1 cellular context compared by ENCODE assay signal in the genomic region with DNA sequence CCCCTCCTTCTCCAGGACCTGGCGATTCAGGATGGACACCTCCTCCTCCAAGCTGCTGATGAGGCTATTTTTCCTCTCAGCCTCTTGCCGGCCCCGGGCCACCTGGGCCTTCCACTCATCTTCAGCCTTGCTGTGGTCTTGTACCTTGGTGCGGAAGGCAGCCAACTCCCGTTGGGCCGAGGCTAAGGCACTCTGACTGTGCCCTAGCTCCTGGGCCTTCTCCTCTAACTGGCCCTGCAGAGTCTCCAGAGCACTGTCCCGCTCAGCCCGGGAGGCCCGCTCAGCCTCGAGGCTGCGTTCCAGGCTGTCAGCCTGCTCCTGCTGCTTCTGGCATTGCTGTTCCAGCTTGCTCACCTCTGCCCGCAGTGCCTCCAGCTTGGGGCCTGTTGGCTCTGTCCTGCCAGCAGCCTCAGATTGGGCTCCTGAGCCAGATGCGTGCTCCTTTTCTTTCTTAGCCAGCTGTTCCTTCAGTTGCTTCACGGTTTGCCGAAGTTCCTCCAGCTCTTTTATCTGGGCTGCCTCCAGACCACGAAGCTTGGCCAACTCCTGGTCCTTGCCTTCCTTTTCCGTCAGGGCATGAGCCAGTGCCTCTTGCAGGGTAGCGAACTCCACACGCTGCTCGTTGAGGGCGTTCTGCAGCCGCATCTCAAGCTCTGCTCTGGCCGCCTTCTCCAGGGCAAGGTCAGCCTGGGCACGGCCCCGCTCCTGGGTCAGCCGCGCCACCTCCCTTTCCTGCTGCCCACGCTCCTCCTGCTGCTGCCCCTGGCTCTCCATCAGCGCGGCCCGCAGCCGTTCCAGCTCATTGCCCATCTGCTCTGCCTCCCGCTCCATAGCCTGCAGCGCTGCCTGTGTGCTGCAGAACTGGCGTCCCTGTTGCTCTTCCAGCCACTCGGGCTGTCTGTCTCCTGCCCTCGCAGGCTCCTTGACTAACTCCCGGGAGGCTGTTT.
TF ChIP-seq lines count a peak whose summit lies in the region.

No MANE protein-coding gene starts in this region.

TF ChIP-seq in GM23338, 12 proteins besides CTCF, POLR2A, EP300 and RAD21 (continued from another document):
- TF ChIP-seq, protein P1, sequence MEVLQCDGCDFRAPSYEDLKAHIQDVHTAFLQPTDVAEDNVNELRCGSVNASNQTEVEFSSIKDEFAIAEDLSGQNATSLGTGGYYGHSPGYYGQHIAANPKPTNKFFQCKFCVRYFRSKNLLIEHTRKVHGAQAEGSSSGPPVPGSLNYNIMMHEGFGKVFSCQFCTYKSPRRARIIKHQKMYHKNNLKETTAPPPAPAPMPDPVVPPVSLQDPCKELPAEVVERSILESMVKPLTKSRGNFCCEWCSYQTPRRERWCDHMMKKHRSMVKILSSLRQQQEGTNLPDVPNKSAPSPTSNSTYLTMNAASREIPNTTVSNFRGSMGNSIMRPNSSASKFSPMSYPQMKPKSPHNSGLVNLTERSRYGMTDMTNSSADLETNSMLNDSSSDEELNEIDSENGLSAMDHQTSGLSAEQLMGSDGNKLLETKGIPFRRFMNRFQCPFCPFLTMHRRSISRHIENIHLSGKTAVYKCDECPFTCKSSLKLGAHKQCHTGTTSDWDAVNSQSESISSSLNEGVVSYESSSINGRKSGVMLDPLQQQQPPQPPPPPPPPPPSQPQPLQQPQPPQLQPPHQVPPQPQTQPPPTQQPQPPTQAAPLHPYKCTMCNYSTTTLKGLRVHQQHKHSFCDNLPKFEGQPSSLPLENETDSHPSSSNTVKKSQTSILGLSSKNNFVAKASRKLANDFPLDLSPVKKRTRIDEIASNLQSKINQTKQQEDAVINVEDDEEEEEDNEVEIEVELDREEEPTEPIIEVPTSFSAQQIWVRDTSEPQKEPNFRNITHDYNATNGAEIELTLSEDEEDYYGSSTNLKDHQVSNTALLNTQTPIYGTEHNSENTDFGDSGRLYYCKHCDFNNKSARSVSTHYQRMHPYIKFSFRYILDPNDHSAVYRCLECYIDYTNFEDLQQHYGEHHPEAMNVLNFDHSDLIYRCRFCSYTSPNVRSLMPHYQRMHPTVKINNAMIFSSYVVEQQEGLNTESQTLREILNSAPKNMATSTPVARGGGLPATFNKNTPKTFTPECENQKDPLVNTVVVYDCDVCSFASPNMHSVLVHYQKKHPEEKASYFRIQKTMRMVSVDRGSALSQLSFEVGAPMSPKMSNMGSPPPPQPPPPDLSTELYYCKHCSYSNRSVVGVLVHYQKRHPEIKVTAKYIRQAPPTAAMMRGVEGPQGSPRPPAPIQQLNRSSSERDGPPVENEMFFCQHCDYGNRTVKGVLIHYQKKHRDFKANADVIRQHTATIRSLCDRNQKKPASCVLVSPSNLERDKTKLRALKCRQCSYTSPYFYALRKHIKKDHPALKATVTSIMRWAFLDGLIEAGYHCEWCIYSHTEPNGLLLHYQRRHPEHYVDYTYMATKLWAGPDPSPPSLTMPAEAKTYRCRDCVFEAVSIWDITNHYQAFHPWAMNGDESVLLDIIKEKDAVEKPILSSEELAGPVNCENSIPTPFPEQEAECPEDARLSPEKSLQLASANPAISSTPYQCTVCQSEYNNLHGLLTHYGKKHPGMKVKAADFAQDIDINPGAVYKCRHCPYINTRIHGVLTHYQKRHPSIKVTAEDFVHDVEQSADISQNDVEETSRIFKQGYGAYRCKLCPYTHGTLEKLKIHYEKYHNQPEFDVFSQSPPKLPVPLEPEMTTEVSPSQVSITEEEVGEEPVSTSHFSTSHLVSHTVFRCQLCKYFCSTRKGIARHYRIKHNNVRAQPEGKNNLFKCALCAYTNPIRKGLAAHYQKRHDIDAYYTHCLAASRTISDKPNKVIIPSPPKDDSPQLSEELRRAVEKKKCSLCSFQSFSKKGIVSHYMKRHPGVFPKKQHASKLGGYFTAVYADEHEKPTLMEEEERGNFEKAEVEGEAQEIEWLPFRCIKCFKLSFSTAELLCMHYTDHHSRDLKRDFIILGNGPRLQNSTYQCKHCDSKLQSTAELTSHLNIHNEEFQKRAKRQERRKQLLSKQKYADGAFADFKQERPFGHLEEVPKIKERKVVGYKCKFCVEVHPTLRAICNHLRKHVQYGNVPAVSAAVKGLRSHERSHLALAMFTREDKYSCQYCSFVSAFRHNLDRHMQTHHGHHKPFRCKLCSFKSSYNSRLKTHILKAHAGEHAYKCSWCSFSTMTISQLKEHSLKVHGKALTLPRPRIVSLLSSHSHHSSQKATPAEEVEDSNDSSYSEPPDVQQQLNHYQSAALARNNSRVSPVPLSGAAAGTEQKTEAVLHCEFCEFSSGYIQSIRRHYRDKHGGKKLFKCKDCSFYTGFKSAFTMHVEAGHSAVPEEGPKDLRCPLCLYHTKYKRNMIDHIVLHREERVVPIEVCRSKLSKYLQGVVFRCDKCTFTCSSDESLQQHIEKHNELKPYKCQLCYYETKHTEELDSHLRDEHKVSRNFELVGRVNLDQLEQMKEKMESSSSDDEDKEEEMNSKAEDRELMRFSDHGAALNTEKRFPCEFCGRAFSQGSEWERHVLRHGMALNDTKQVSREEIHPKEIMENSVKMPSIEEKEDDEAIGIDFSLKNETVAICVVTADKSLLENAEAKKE (CRISPR knock-in tag; IDR thresholded peaks at IDR 0.05) = no peak
- TF ChIP-seq ZNF114 (CRISPR knock-in tag; IDR thresholded peaks at IDR 0.05) (no peak), CREB1 (CRISPR knock-in tag; IDR thresholded peaks at IDR 0.05; ENCODE audit: low read depth) (no peak), STAT1 (IDR thresholded peaks at IDR 0.05; ENCODE audit: unreplicated experiment) (no peak)
